Comparison of ENCODE assay signal across 21 cellular contexts in the genomic region with DNA sequence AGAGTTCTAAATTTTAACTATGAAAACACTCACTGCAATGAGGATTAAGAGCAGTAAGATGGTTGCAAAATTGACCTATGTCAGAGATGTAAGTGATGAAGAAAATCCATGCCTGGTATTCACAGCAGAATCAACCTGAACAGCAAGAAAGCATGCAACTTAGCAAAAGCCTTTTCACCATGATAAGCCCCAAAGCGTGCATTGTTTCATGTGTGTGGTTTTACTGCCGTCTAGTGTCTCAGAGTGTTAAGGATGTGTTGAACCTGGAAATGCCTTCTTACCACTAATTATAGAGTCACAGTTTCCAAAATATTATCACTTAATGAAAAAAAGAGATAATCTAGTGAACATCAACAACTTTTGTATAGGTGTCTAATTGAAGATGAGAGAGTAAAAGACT.
DNase-seq lines count a peak whose midpoint lies in the region; ATAC-seq, FAIRE-seq and TF ChIP-seq lines count a peak whose summit lies in the region.
"Had no signal": no experiment of that assay in that cellular context is flagged by ENCODE, and none has a peak within 500 bp of the region (broad histone marks: within the 10 kb centered on the region; RNA-seq: fewer than 3 reads in every experiment).

No MANE protein-coding gene starts in this region.

- H3K23me2 ChIP-seq in H9 (ENCODE audit: insufficient read length, low read depth, low read length, poor library complexity, severe bottlenecking): no peaks in the 10 kb centered on the region

- H3K27ac Mint-ChIP-seq in H9: no peak overlapping the region
- H3K27ac Mint-ChIP-seq in T-helper 2 cell treated with Interferon-gamma antibody and Interleukin-4, amounts not matched to agents 5 μg/mL and 100 μg/mL, for 36 hours: no peak overlapping the region
- H3K27ac Mint-ChIP-seq: activated naive CD4-positive, alpha-beta T cell treated with anti-CD3 and anti-CD28 coated beads, Interleukin-2, amount 10 ng/mL, durations not matched to agents 7 days and 5 days; activated T-cell treated with anti-CD3 and anti-CD28 coated beads, Interleukin-2, amount 50 U/mL, for 24 hours; immature natural killer cell; naive thymus-derived CD4-positive, alpha-beta T cell had no signal

- no peak for FAIRE-seq in K562 (lab: Jason Lieb, UNC)
- FAIRE-seq: astrocyte had no signal

- no peak for TF ChIP-seq EP300 in K562 (IDR thresholded peaks at IDR 0.05; ENCODE audit: low read length)

- H2BK15ac ChIP-seq in H9 (ENCODE audit: low read depth, low read length): no peak overlapping the region

- no peak overlapping the region for H3K56ac ChIP-seq in H9 (ENCODE audit: insufficient read length, low read depth, low read length)

- no peaks in the 10 kb centered on the region for H3K36me3 ChIP-seq in K562 (ENCODE audit: control insufficient read depth, insufficient read depth, low read length)
- no peaks in the 10 kb centered on the region for H3K36me3 ChIP-seq in osteoblast (ENCODE audit: insufficient read depth, low read length)
- H3K36me3 ChIP-seq: BLaER1 treated with 17β-estradiol and CSF1 and Interleukin-3, amounts not matched to agents 10 nM and 100 nM; colonic mucosa; thyroid gland had no signal

- no peak overlapping the region for H3T11ph ChIP-seq in H9 (ENCODE audit: low read length)

- no peak overlapping the region for H3K23ac ChIP-seq in H9 (ENCODE audit: insufficient read length, low read depth, low read length)

- POLR2A ChIA-PET in K562 (lab: Yijun Ruan, JAX): no interaction called here

- H3K9me3 Mint-ChIP-seq in H9: peaks cover 6 to 9% of the 10 kb centered on the region in 2 experiments; a peak in 4 of 5 replicates
- H3K9me3 Mint-ChIP-seq in T-helper 2 cell treated with Interferon-gamma antibody and Interleukin-4, amounts not matched to agents 5 μg/mL and 100 μg/mL, for 36 hours: no peaks in the 10 kb centered on the region
- H3K9me3 Mint-ChIP-seq: activated T-cell treated with anti-CD3 and anti-CD28 coated beads, Interleukin-2, amount 50 U/mL, for 24 hours had no signal

- intact Hi-C loops in K562 (cut with micrococcal nuclease): no loop called here

- H3K4me3 ChIP-seq in NB4 (ENCODE audit: low read depth, low read length) (no peak overlapping the region), K562 (no peak overlapping the region), osteoblast (ENCODE audit: insufficient read depth, low read length) (no peak overlapping the region)
- H3K4me3 ChIP-seq: BLaER1 treated with 17β-estradiol and CSF1 and Interleukin-3, amounts not matched to agents 10 nM and 100 nM; colonic mucosa; lung; thyroid gland had no signal

- no peaks in the 10 kb centered on the region for H3K27me3 Mint-ChIP-seq in H9 (ENCODE audit: low read depth)
- no peaks in the 10 kb centered on the region for H3K27me3 Mint-ChIP-seq in T-helper 2 cell treated with Interferon-gamma antibody and Interleukin-4, amounts not matched to agents 5 μg/mL and 100 μg/mL, for 36 hours (ENCODE audit: low read depth)
- H3K27me3 Mint-ChIP-seq: activated naive CD4-positive, alpha-beta T cell treated with anti-CD3 and anti-CD28 coated beads, Interleukin-2, amount 10 ng/mL, durations not matched to agents 7 days and 5 days; activated T-cell treated with anti-CD3 and anti-CD28 coated beads, Interleukin-2, amount 50 U/mL, for 24 hours; naive thymus-derived CD4-positive, alpha-beta T cell had no signal

- no peak overlapping the region for H3K18ac ChIP-seq in H9 (ENCODE audit: insufficient read length, low read depth, low read length)

- WGBS in H9 (ENCODE audit: extremely low coverage, insufficient read length, low lambda C conversion rate): no CpG with 5 or more reads among the region's 2 CpGs
- 0% methylated on average over 2 of the region's 2 CpGs for WGBS in K562 (ENCODE audit: insufficient coverage, low coverage, missing lambda C conversion rate)

- no peak overlapping the region for H2BK12ac ChIP-seq in H9 (ENCODE audit: insufficient read length, low read depth, low read length)

- H3K27ac ChIP-seq in H9 (ENCODE audit: insufficient read length, low read depth, low read length): no peak overlapping the region
- no peak overlapping the region for H3K27ac ChIP-seq in K562 (ENCODE audit: extremely low read depth, low read depth, low read length)
- H3K27ac ChIP-seq in osteoblast (ENCODE audit: low read depth, low read length): no peak overlapping the region
- H3K27ac ChIP-seq: BLaER1 treated with 17β-estradiol and CSF1 and Interleukin-3, amounts not matched to agents 10 nM and 100 nM; colonic mucosa; thyroid gland had no signal

- H3K79me2 ChIP-seq in H9 (ENCODE audit: insufficient read depth, low read length): no peaks in the 10 kb centered on the region
- no peaks in the 10 kb centered on the region for H3K79me2 ChIP-seq in K562 (ENCODE audit: control insufficient read depth, insufficient read depth, low read length)
- H3K79me2 ChIP-seq in osteoblast (ENCODE audit: insufficient read depth, low read length): no peaks in the 10 kb centered on the region

- H4K5ac ChIP-seq in H9 (ENCODE audit: insufficient read length, low read depth, low read length): no peak overlapping the region

- H3K4me2 ChIP-seq in H9 (ENCODE audit: insufficient read depth, insufficient read length, low read length) (no peak overlapping the region), K562 (ENCODE audit: insufficient read depth, low read length) (no peak overlapping the region), osteoblast (ENCODE audit: insufficient read depth, low read length) (no peak overlapping the region)
- H3K4me2 ChIP-seq: BLaER1 treated with 17β-estradiol and CSF1 and Interleukin-3, amounts not matched to agents 10 nM and 100 nM had no signal

- DNase-seq in H9 (no peak), NB4 (ENCODE audit: low read depth) (peak; percentile 4), K562 (ENCODE audit: extremely low read depth in 1 of 4, low spot score in 3 of 4) (peak in 1 of 4 experiments; percentile 6), osteoblast (ENCODE audit: insufficient read length, low spot score, missing footprints) (no peak), NCI-H2029 (lab: John Stamatoyannopoulos, UW) (no peak)
- no peak for DNase-seq in T-helper 2 cell treated with Interferon-gamma antibody and Interleukin-4, amounts not matched to agents 5 μg/mL and 100 μg/mL, for 36 hours (ENCODE audit: low spot score)
- DNase-seq: activated CD4-positive, alpha-beta T cell treated with anti-CD3 and anti-CD28 coated beads, Interleukin-2, amount 50 U/mL, for 4 hours; activated naive CD4-positive, alpha-beta T cell treated with anti-CD3 and anti-CD28 coated beads, Interleukin-2, amount 10 ng/mL, durations not matched to agents 7 days and 5 days; activated T-cell treated with anti-CD3 and anti-CD28 coated beads, Interleukin-2, amount 50 U/mL, for 24 hours; colonic mucosa; immature natural killer cell; naive thymus-derived CD4-positive, alpha-beta T cell; NCI-H2081; NCI-H526 treated with DMSO at 0.1 percent for 48 hours; posterior cingulate gyrus; SW 1271; thyroid gland had no signal

- TF ChIP-seq RAD21 in K562 (CRISPR knock-in tag; conservative IDR thresholded peaks at IDR 0.05 in 1 of 2, IDR thresholded peaks at IDR 0.05 in 1 of 2): peak; percentile 28 to 59; a peak in 3 of 4 replicates

- H3K79me1 ChIP-seq in H9 (ENCODE audit: insufficient read depth, low read depth, low read length, poor library complexity, severe bottlenecking): no peaks in the 10 kb centered on the region

- no peak overlapping the region for H4K8ac ChIP-seq in H9 (replicated peaks; ENCODE audit: insufficient read length, low read depth, low read length)

- no TSS peak for BruUV-seq in K562 (replicated peaks; lab: Mats Ljungman, UMichigan)

- peaks cover 0 to 6% (median 4%) of the 10 kb centered on the region in 3 experiments; a peak in 4 of 7 replicates for H3K36me3 Mint-ChIP-seq in H9 (ENCODE audit: insufficient read depth in 1 of 3, low read depth in 3 of 3)
- H3K36me3 Mint-ChIP-seq in T-helper 2 cell treated with Interferon-gamma antibody and Interleukin-4, amounts not matched to agents 5 μg/mL and 100 μg/mL, for 36 hours (ENCODE audit: low read depth): no peaks in the 10 kb centered on the region
- H3K36me3 Mint-ChIP-seq: activated naive CD4-positive, alpha-beta T cell treated with anti-CD3 and anti-CD28 coated beads, Interleukin-2, amount 10 ng/mL, durations not matched to agents 7 days and 5 days; immature natural killer cell; naive thymus-derived CD4-positive, alpha-beta T cell had no signal

- in situ Hi-C loops in K562 (cut with MboI): no loop called here

- CTCF ChIA-PET in K562 (lab: Yijun Ruan, JAX; ENCODE audit: low intra/inter-chr PET ratio): no interaction called here

- no peak overlapping the region for H3K4me3 Mint-ChIP-seq in H9
- no peak overlapping the region for H3K4me3 Mint-ChIP-seq in T-helper 2 cell treated with Interferon-gamma antibody and Interleukin-4, amounts not matched to agents 5 μg/mL and 100 μg/mL, for 36 hours
- H3K4me3 Mint-ChIP-seq: activated naive CD4-positive, alpha-beta T cell treated with anti-CD3 and anti-CD28 coated beads, Interleukin-2, amount 10 ng/mL, durations not matched to agents 7 days and 5 days; activated T-cell treated with anti-CD3 and anti-CD28 coated beads, Interleukin-2, amount 50 U/mL, for 24 hours; immature natural killer cell; naive thymus-derived CD4-positive, alpha-beta T cell had no signal

- TF ChIP-seq POLR2A in NB4 (IDR thresholded peaks at IDR 0.05; ENCODE audit: extremely low read depth, insufficient read length) (no peak), K562 (conservative IDR thresholded peaks at IDR 0.05) (no peak)

- no peak overlapping the region for H2BK120ac ChIP-seq in H9 (ENCODE audit: low read depth, low read length, poor library complexity, severe bottlenecking)

- H3K14ac ChIP-seq in H9 (ENCODE audit: insufficient read depth, low read length): no peak overlapping the region

- H4K91ac ChIP-seq in H9 (ENCODE audit: insufficient read length, low read depth, low read length): no peak overlapping the region

- H3K9me1 ChIP-seq in K562 (ENCODE audit: control insufficient read depth, insufficient read depth, low read length): no peaks in the 10 kb centered on the region

- H3K4me1 ChIP-seq in H9 (ENCODE audit: insufficient read depth, low read length): no peaks in the 10 kb centered on the region; the same call in 1 of the 2 replicates
- H3K4me1 ChIP-seq in K562 (replicated peaks in 1 of 2; ENCODE audit: control insufficient read depth in 2 of 2, insufficient read depth in 2 of 2, low read length in 2 of 2): no peaks in the 10 kb centered on the region
- H3K4me1 ChIP-seq in osteoblast (ENCODE audit: insufficient read depth, low read length): peaks cover 23% of the 10 kb centered on the region
- H3K4me1 ChIP-seq: BLaER1 treated with 17β-estradiol and CSF1 and Interleukin-3, amounts not matched to agents 10 nM and 100 nM; colonic mucosa; thyroid gland had no signal

- H4K20me1 ChIP-seq in H9 (ENCODE audit: control insufficient read depth, insufficient read depth, insufficient read length) (no peaks in the 10 kb centered on the region), K562 (replicated peaks; ENCODE audit: control insufficient read depth, insufficient read depth, low read length) (no peaks in the 10 kb centered on the region), osteoblast (ENCODE audit: insufficient read depth, low read length) (no peaks in the 10 kb centered on the region)
- H4K20me1 ChIP-seq: BLaER1 treated with 17β-estradiol and CSF1 and Interleukin-3, amounts not matched to agents 10 nM and 100 nM had no signal

- H3K27me3 ChIP-seq in H9 (ENCODE audit: insufficient read depth, low read length) (no peaks in the 10 kb centered on the region), K562 (ENCODE audit: control insufficient read depth in 2 of 2, insufficient read depth in 2 of 2, low read length in 2 of 2) (no peaks in the 10 kb centered on the region), osteoblast (ENCODE audit: insufficient read depth, low read length) (no peaks in the 10 kb centered on the region)
- H3K27me3 ChIP-seq: colonic mucosa, thyroid gland had no signal

- no peak overlapping the region for H3K9ac ChIP-seq in H9 (ENCODE audit: extremely low read depth, insufficient read length, low read length)
- H3K9ac ChIP-seq in K562 (ENCODE audit: insufficient read depth in 1 of 2, low read depth in 2 of 2, low read length in 2 of 2): no peak overlapping the region
- H3K9ac ChIP-seq: BLaER1 treated with 17β-estradiol and CSF1 and Interleukin-3, amounts not matched to agents 10 nM and 100 nM had no signal

- ATAC-seq in K562 (no peak), HG02763 (IDR thresholded peaks at IDR 0.05; ENCODE audit: unreplicated experiment) (no peak)
- ATAC-seq: naive thymus-derived CD4-positive, alpha-beta T cell had no signal

- H3K4me1 Mint-ChIP-seq in H9: peaks cover 16 to 26% of the 10 kb centered on the region in 2 experiments
- no peaks in the 10 kb centered on the region for H3K4me1 Mint-ChIP-seq in T-helper 2 cell treated with Interferon-gamma antibody and Interleukin-4, amounts not matched to agents 5 μg/mL and 100 μg/mL, for 36 hours (ENCODE audit: low read depth)
- H3K4me1 Mint-ChIP-seq: activated naive CD4-positive, alpha-beta T cell treated with anti-CD3 and anti-CD28 coated beads, Interleukin-2, amount 10 ng/mL, durations not matched to agents 7 days and 5 days; immature natural killer cell; naive thymus-derived CD4-positive, alpha-beta T cell had no signal

- H2BK20ac ChIP-seq in H9 (ENCODE audit: low read depth, low read length, poor library complexity, severe bottlenecking): no peak overlapping the region

- H2AK5ac ChIP-seq in H9 (ENCODE audit: insufficient read length, low read length): no peak overlapping the region

- H3K4ac ChIP-seq in H9 (ENCODE audit: low read depth, low read length): no peak overlapping the region

- no peak overlapping the region for H2AFZ ChIP-seq in H9 (ENCODE audit: low read length)
- no peak overlapping the region for H2AFZ ChIP-seq in K562 (ENCODE audit: low read depth, low read length)
- no peak overlapping the region for H2AFZ ChIP-seq in osteoblast (ENCODE audit: low read length)

- no peak overlapping the region for H2BK5ac ChIP-seq in H9 (ENCODE audit: insufficient read length, low read length)

- TF ChIP-seq CTCF in H9 (conservative IDR thresholded peaks at IDR 0.05) (peak; percentile 28; the same call in 1 of the 3 replicates), NB4 (IDR thresholded peaks at IDR 0.05; ENCODE audit: low read depth, low read length) (no peak), K562 (IDR thresholded peaks at IDR 0.05 in 2 of 3, conservative IDR thresholded peaks at IDR 0.05 in 1 of 3; ENCODE audit: insufficient read depth in 2 of 3, low read depth in 1 of 3, low read length in 3 of 3) (peak in 2 of 3 experiments; percentile 4 to 38; a peak in 4 of 6 replicates), osteoblast (IDR thresholded peaks at IDR 0.05; ENCODE audit: extremely low read depth, low read depth, low read length) (peak; percentile 10)

- no peaks in the 10 kb centered on the region for H3K9me3 ChIP-seq in H9 (ENCODE audit: control insufficient read depth, low read depth, low read length)
- no peaks in the 10 kb centered on the region for H3K9me3 ChIP-seq in K562 (replicated peaks; ENCODE audit: control insufficient read depth, insufficient read depth, low read depth, low read length)
- no peaks in the 10 kb centered on the region for H3K9me3 ChIP-seq in osteoblast (ENCODE audit: low read depth, low read length)
- H3K9me3 ChIP-seq: colonic mucosa, thyroid gland had no signal
